31 cellular contexts compared by ENCODE assay signal in the genomic region with DNA sequence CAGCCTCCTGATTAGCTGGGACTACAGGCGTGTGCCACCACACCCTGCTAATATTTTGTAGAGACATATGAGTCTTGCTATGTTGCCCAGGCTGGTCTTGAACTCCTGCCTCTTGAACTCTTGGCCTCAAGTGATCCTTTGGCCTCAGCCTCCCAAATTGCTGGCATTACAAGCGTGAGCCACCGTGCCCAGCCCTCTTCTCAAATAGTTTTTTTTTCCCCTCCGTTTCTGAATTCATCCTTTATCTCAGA. TPM values are rescaled to one million over a fixed set of nuclear protein-coding genes. Genes with fewer than 3 reads are reported as not detected.
"Had no signal": no experiment of that assay in that cellular context is flagged by ENCODE, and none has a peak within 500 bp of the region (broad histone marks: within the 10 kb centered on the region; RNA-seq: fewer than 3 reads in every experiment).

No MANE protein-coding gene starts in this region.

- DNase-seq: activated CD4-positive, alpha-beta T cell treated with anti-CD3 and anti-CD28 coated beads for 48 hours; activated CD4-positive, alpha-beta T cell treated with anti-CD3 and anti-CD28 coated beads, Interleukin-2, amount 50 U/mL, for 48 hours; activated CD4-positive, CD25-positive, alpha-beta regulatory T cell treated with anti-CD3 and anti-CD28 coated beads, Interleukin-2, amount 50 U/mL, for 72 hours; activated CD8-positive, alpha-beta memory T cell treated with anti-CD3 and anti-CD28 coated beads, Interleukin-2, amount 10 ng/mL, durations not matched to agents 7 days and 5 days; activated effector memory CD4-positive, alpha-beta T cell treated with anti-CD3 and anti-CD28 coated beads, Interleukin-2, amount 50 U/mL, for 16 hours; activated naive CD4-positive, alpha-beta T cell treated with Interleukin-2 at 50 U/mL for 16 hours; activated naive CD8-positive, alpha-beta T cell treated with anti-CD3 and anti-CD28 coated beads, Interleukin-2, amount 50 U/mL, for 24 hours; activated T-cell treated with anti-CD3 and anti-CD28 coated beads, Interleukin-2, amount 50 U/mL, for 24 hours; amniotic stem cell; body of pancreas; MG63; NCI-H1092 treated with DMSO at 0.1 percent for 48 hours; NCI-H1417 treated with DMSO at 0.1 percent for 48 hours; NCI-H1694 treated with DMSO at 0.1 percent for 48 hours; NCI-H2029 treated with DMSO at 0.1 percent for 48 hours; NCI-H345; NCI-H510A treated with DMSO at 0.1 percent for 48 hours; NCI-H69; NK-92 treated with Interleukin-12 subunit alpha and Interleukin-12 subunit beta, amount 100 ng/mL, for 24 hours; SHP77 treated with DMSO at 0.1 percent for 48 hours; T-cell; T-helper 2 cell; T1000 had no signal

- H3K4me1 ChIP-seq: ascending aorta had no signal

- H3K4me3 Mint-ChIP-seq: activated CD8-positive, alpha-beta memory T cell treated with anti-CD3 and anti-CD28 coated beads, Interleukin-2, amount 10 ng/mL, durations not matched to agents 7 days and 5 days; activated naive CD8-positive, alpha-beta T cell treated with anti-CD3 and anti-CD28 coated beads, Interleukin-2, amount 50 U/mL, for 24 hours; activated T-cell treated with anti-CD3 and anti-CD28 coated beads, Interleukin-2, amount 50 U/mL, for 24 hours; activated T-helper 1 cell treated with anti-CD3 and anti-CD28 coated beads, Interleukin-12 subunit alpha, Interleukin-12 subunit beta, Interleukin-2, Interleukin-4 antibody, amounts not matched to agents 30 ng/mL and 10 ng/mL and 1 ng/mL, durations not matched to agents 14 hours and 24 hours and 36 hours; central memory CD8-positive, alpha-beta T cell; T-cell had no signal

- H3K4me3 ChIP-seq: ascending aorta, body of pancreas, MG63, Peyer's patch had no signal

- H3K9me3 ChIP-seq: ascending aorta, body of pancreas, MG63, Peyer's patch had no signal

- H3K27ac ChIP-seq: ascending aorta, body of pancreas, KMS-11, Peyer's patch, RWPE1 had no signal

- H3K27ac Mint-ChIP-seq: activated CD8-positive, alpha-beta memory T cell treated with anti-CD3 and anti-CD28 coated beads, Interleukin-2, amount 10 ng/mL, durations not matched to agents 7 days and 5 days; activated naive CD4-positive, alpha-beta T cell treated with anti-CD3 and anti-CD28 coated beads, Interleukin-2, amount 50 U/mL, for 72 hours; activated naive CD8-positive, alpha-beta T cell treated with anti-CD3 and anti-CD28 coated beads, Interleukin-2, amount 50 U/mL, for 24 hours; activated T-cell treated with anti-CD3 and anti-CD28 coated beads, Interleukin-2, amount 50 U/mL, for 24 hours; activated T-helper 1 cell treated with anti-CD3 and anti-CD28 coated beads, Interleukin-12 subunit alpha, Interleukin-12 subunit beta, Interleukin-2, Interleukin-4 antibody, amounts not matched to agents 30 ng/mL and 10 ng/mL and 1 ng/mL, durations not matched to agents 14 hours and 24 hours and 36 hours; T-cell had no signal

- H3K4me2 ChIP-seq: KMS-11 had no signal

- FAIRE-seq: bronchial epithelial cell had no signal

- H3K36me3 Mint-ChIP-seq: activated CD8-positive, alpha-beta memory T cell treated with anti-CD3 and anti-CD28 coated beads, Interleukin-2, amount 10 ng/mL, durations not matched to agents 7 days and 5 days; T-cell had no signal

- H3K27me3 ChIP-seq: ascending aorta, MG63 had no signal

- H3K9me3 Mint-ChIP-seq: activated naive CD4-positive, alpha-beta T cell treated with anti-CD3 and anti-CD28 coated beads, Interleukin-2, amount 50 U/mL, for 72 hours; activated naive CD8-positive, alpha-beta T cell treated with anti-CD3 and anti-CD28 coated beads, Interleukin-2, amount 50 U/mL, for 24 hours; activated T-cell treated with anti-CD3 and anti-CD28 coated beads, Interleukin-2, amount 50 U/mL, for 24 hours; activated T-helper 1 cell treated with anti-CD3 and anti-CD28 coated beads, Interleukin-12 subunit alpha, Interleukin-12 subunit beta, Interleukin-2, Interleukin-4 antibody, amounts not matched to agents 30 ng/mL and 10 ng/mL and 1 ng/mL, durations not matched to agents 14 hours and 24 hours and 36 hours; central memory CD8-positive, alpha-beta T cell; T-cell had no signal

- H3K36me3 ChIP-seq: ascending aorta, Peyer's patch had no signal

- H3K9ac ChIP-seq: KMS-11 had no signal

- ATAC-seq: activated CD8-positive, alpha-beta memory T cell treated with anti-CD3 and anti-CD28 coated beads, Interleukin-2, amount 10 ng/mL, durations not matched to agents 7 days and 5 days; activated naive CD4-positive, alpha-beta T cell treated with anti-CD3 and anti-CD28 coated beads, Interleukin-2, amount 50 U/mL, for 72 hours; activated naive CD8-positive, alpha-beta T cell treated with anti-CD3 and anti-CD28 coated beads, Interleukin-2, amount 50 U/mL, for 24 hours; body of pancreas; T-cell had no signal

RNA-seq across cellular contexts. Expression of a gene that starts 11.8 kb away (rescaled TPM):
- total RNA-seq: activated naive CD4-positive, alpha-beta T cell treated with anti-CD3 and anti-CD28 coated beads, Interleukin-2, amount 50 U/mL, for 72 hours; ascending aorta had no signal

RNA-seq across cellular contexts. Expression of a gene that starts 49.0 kb away (rescaled TPM):
- total RNA-seq: activated CD8-positive, alpha-beta memory T cell treated with anti-CD3 and anti-CD28 coated beads, Interleukin-2, amount 10 ng/mL, durations not matched to agents 7 days and 5 days; activated naive CD4-positive, alpha-beta T cell treated with anti-CD3 and anti-CD28 coated beads, Interleukin-2, amount 50 U/mL, for 72 hours; activated T-helper 1 cell treated with anti-CD3 and anti-CD28 coated beads, Interleukin-12 subunit alpha, Interleukin-12 subunit beta, Interleukin-2, Interleukin-4 antibody, amounts not matched to agents 30 ng/mL and 10 ng/mL and 1 ng/mL, durations not matched to agents 14 hours and 24 hours and 36 hours; bronchial epithelial cell had no signal
